In the genomic region with DNA sequence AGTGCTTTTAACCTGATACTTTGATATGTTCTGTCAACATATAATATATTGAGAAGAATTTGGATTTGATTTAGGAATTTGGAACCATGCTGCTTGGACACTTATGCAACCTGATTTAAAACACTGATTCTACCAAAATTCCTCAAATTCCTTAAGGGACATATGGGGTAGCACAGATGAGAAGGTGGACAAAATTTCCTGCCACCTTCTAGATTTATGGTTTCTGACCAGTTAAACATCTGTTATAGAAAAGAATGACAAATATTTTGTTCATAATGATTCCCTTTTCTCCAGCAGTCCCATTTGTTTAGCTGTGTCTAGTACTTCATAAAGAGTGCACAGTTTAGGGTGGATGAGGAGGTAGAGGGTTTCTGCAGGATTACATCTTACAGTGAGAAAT, we compare ENCODE assay signal across 20 cellular contexts. TPM values are rescaled to one million over a fixed set of nuclear protein-coding genes. Genes with fewer than 3 reads are reported as not detected.
"Had no signal": no experiment of that assay in that cellular context is flagged by ENCODE, and none has a peak within 500 bp of the region (broad histone marks: within the 10 kb centered on the region; RNA-seq: fewer than 3 reads in every experiment).

No MANE protein-coding gene starts in this region.

- H3K27me3 ChIP-seq: breast epithelium, dorsolateral prefrontal cortex, esophagus muscularis mucosa had no signal

- H3K4me3 ChIP-seq: breast epithelium, dorsolateral prefrontal cortex, esophagus muscularis mucosa, lower lobe of right lung, smooth muscle cell, thoracic aorta had no signal

- H3K27ac ChIP-seq: breast epithelium, esophagus muscularis mucosa, lower lobe of right lung, thoracic aorta had no signal

- H3K36me3 ChIP-seq: breast epithelium had no signal

- H3K4me3 Mint-ChIP-seq: activated naive CD8-positive, alpha-beta T cell treated with anti-CD3 and anti-CD28 coated beads for 36 hours; activated T-cell treated with anti-CD3 and anti-CD28 coated beads, Interleukin-2, amount 50 U/mL, for 24 hours; activated T-helper 17 cell treated with anti-CD3 and anti-CD28 coated beads, Interleukin-2, amount 50 U/mL, for 72 hours; central memory CD8-positive, alpha-beta T cell; effector memory CD8-positive, alpha-beta T cell; natural killer cell; stimulated activated naive B cell treated with anti-CD40 and anti-IgM and Interleukin-4, amounts not matched to agents 10 μg/mL and 1 μg/mL and 100 μg/mL, for 72 hours; type B pancreatic cell; WTC11 had no signal

- H3K4me1 ChIP-seq: breast epithelium, esophagus muscularis mucosa, lower lobe of right lung had no signal

- H3K27ac Mint-ChIP-seq: activated naive CD8-positive, alpha-beta T cell treated with anti-CD3 and anti-CD28 coated beads for 36 hours; natural killer cell; type B pancreatic cell had no signal

- H3K9me3 Mint-ChIP-seq: activated naive CD8-positive, alpha-beta T cell treated with anti-CD3 and anti-CD28 coated beads for 36 hours; activated T-cell treated with anti-CD3 and anti-CD28 coated beads, Interleukin-2, amount 50 U/mL, for 24 hours; activated T-helper 17 cell treated with anti-CD3 and anti-CD28 coated beads, Interleukin-2, amount 50 U/mL, for 72 hours; central memory CD8-positive, alpha-beta T cell; effector memory CD8-positive, alpha-beta T cell; natural killer cell; stimulated activated naive B cell treated with anti-CD40 and anti-IgM and Interleukin-4, amounts not matched to agents 10 μg/mL and 1 μg/mL and 100 μg/mL, for 72 hours; type B pancreatic cell; WTC11 had no signal

- H3K27me3 Mint-ChIP-seq: activated naive CD8-positive, alpha-beta T cell treated with anti-CD3 and anti-CD28 coated beads for 36 hours; activated T-cell treated with anti-CD3 and anti-CD28 coated beads, Interleukin-2, amount 50 U/mL, for 24 hours; activated T-helper 17 cell treated with anti-CD3 and anti-CD28 coated beads, Interleukin-2, amount 50 U/mL, for 72 hours; central memory CD8-positive, alpha-beta T cell; effector memory CD8-positive, alpha-beta T cell; stimulated activated naive B cell treated with anti-CD40 and anti-IgM and Interleukin-4, amounts not matched to agents 10 μg/mL and 1 μg/mL and 100 μg/mL, for 72 hours; type B pancreatic cell had no signal

- H3K4me2 ChIP-seq: smooth muscle cell had no signal

- H3K4me1 Mint-ChIP-seq: activated naive CD8-positive, alpha-beta T cell treated with anti-CD3 and anti-CD28 coated beads for 36 hours; activated T-helper 17 cell treated with anti-CD3 and anti-CD28 coated beads, Interleukin-2, amount 50 U/mL, for 72 hours; central memory CD8-positive, alpha-beta T cell; natural killer cell; WTC11 had no signal

- DNase-seq: activated naive CD8-positive, alpha-beta T cell treated with anti-CD3 and anti-CD28 coated beads for 36 hours; activated T-cell treated with anti-CD3 and anti-CD28 coated beads, Interleukin-2, amount 50 U/mL, for 24 hours; amniotic stem cell; dorsolateral prefrontal cortex; effector memory CD8-positive, alpha-beta T cell; kidney; lower lobe of right lung; natural killer cell; stimulated activated CD4-positive, alpha-beta T cell treated with anti-CD3 and anti-CD28 coated beads, Interleukin-15, amount 100 ng/mL, for 24 hours; stimulated activated naive B cell treated with anti-CD40 and anti-IgM and Interleukin-4, amounts not matched to agents 10 μg/mL and 1 μg/mL and 100 μg/mL, for 72 hours; T-helper 1 cell; T-helper 9 cell had no signal

- H3K9me3 ChIP-seq: breast epithelium, esophagus muscularis mucosa, lower lobe of right lung, thoracic aorta had no signal

RNA-seq across cellular contexts. Expression of a gene that starts 12.9 kb away (rescaled TPM):
- total RNA-seq: lower lobe of right lung, thoracic aorta had no signal
